Comparison of ENCODE assay signal across 6 cellular contexts in the genomic region with DNA sequence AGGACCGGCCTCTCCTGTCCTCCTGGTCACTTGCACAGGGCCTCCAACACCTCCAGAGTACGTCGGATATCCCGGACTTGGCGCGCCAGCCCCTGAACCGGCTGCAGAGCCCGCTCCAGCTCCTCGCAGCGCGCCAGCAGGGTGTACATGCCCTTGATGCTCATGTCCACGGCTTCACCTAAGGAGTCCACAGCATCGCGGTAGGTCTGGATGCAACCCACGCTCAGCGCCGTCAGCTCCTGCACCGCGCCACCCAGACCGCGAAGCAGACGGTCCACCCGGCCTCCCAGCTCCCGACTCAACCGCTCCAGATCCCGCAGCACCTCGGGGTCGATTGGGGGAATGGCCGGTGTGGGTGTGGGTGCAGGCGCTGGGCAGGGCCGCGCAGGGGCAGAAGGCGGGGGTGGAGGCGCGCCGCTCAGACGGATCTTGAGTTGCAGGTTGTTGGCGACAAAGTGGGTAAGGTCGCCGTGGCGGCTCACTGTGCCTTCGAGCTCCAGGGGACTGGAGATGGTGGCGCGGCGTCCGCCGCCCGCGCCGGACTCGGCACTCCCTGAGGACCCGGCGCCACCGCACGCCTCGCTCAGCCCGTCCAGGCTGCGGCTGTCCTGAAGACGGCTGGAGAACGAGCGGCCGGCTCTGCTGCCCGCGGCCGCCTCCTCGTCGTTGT. TPM values are rescaled to one million over a fixed set of nuclear protein-coding genes. Genes with fewer than 3 reads are reported as not detected.
A peak's percentile ranks its signal among the peaks of the same experiment; 100 is the strongest.
DNase-seq lines count a peak whose midpoint lies in the region; ATAC-seq and TF ChIP-seq lines count a peak whose summit lies in the region.

No MANE protein-coding gene starts in this region.

- TF ChIP-seq CTCF in CD14-positive monocyte (IDR thresholded peaks at IDR 0.05), result no peak
- no peak for TF ChIP-seq CTCF in RWPE2 (IDR thresholded peaks at IDR 0.05; ENCODE audit: poor library complexity, severe bottlenecking)
- no peak for TF ChIP-seq CTCF in heart left ventricle (IDR thresholded peaks at IDR 0.05)
- TF ChIP-seq CTCF in thyroid gland (IDR thresholded peaks at IDR 0.05), result no peak
- TF ChIP-seq CTCF in chondrocyte (IDR thresholded peaks at IDR 0.05), result no peak

- no peak for DNase-seq in CD14-positive monocyte (ENCODE audit: low spot score)
- no peak for DNase-seq in RWPE2 (ENCODE audit: low spot score)
- DNase-seq in heart left ventricle, result peak; percentile 33 to 73 (median 45)
- peak; percentile 36 to 46 for DNase-seq in thyroid gland
- DNase-seq in chondrocyte (ENCODE audit: low spot score), result no peak
- no peak for DNase-seq in NCI-H1048 (lab: John Stamatoyannopoulos, UW)

- peak overlapping the region in 6 of 7 donors; percentile 79 to 94 (median 92) for H3K27ac Mint-ChIP-seq in CD14-positive monocyte
- H3K27ac Mint-ChIP-seq in chondrocyte (ENCODE audit: unreplicated experiment), result no peak overlapping the region

- no peaks in the 10 kb centered on the region for H3K36me3 ChIP-seq in RWPE2 (ENCODE audit: low read depth)
- no peaks in the 10 kb centered on the region for H3K36me3 ChIP-seq in heart left ventricle
- no peaks in the 10 kb centered on the region for H3K36me3 ChIP-seq in thyroid gland

- peaks cover 9% of the 10 kb centered on the region for H3K4me1 ChIP-seq in RWPE2 (ENCODE audit: insufficient read depth, poor library complexity, severe bottlenecking)
- peaks cover 6 to 54% (median 35%) of the 10 kb centered on the region in 12 donors for H3K4me1 ChIP-seq in heart left ventricle
- peaks cover 20 to 41% of the 10 kb centered on the region in 2 donors for H3K4me1 ChIP-seq in thyroid gland

- ATAC-seq in RWPE2 (ENCODE audit: low read depth) (no peak), heart left ventricle (no peak)

- intact Hi-C loops in CD14-positive monocyte (cut with micrococcal nuclease), result loop anchor here (5.0 to 10.0 kb wide), 3 partner anchors 37 to 67 kb away; partner anchors contain the start of genes CTC1 (in 1 of the 2), HES7 (in 1 of the 2), PER1 (in 1 of the 2) and PFAS (in 1 of the 2)
- intact Hi-C loops in heart left ventricle (cut with DNase I), result loop anchor here in 4 of 10 donors (5.0 to 10.0 kb wide), 4 partner anchors 54 to 108 kb away; partner anchors contain the start of genes CTC1 (in 1 of the 4), HES7 (in 1 of the 4), PFAS (in 1 of the 4) and SLC25A35 (in 1 of the 4)
- intact Hi-C loops in thyroid gland (cut with DNase I), result loop anchor here (10.0 kb wide), 2 partner anchors 64 to 106 kb away; partner anchors contain the start of genes HES7 and SLC25A35

- H3K27me3 ChIP-seq in RWPE2 (ENCODE audit: insufficient read depth, poor library complexity, severe bottlenecking), result no peaks in the 10 kb centered on the region
- no peaks in the 10 kb centered on the region for H3K27me3 ChIP-seq in heart left ventricle
- H3K27me3 ChIP-seq in thyroid gland, result no peaks in the 10 kb centered on the region

- H3K4me3 Mint-ChIP-seq in CD14-positive monocyte (no peak overlapping the region), chondrocyte (ENCODE audit: unreplicated experiment) (no peak overlapping the region)

- H3K9me3 ChIP-seq in RWPE2 (ENCODE audit: severe bottlenecking) (no peaks in the 10 kb centered on the region), heart left ventricle (no peaks in the 10 kb centered on the region), thyroid gland (no peaks in the 10 kb centered on the region)

- H3K27ac ChIP-seq in RWPE2 (ENCODE audit: poor library complexity, severe bottlenecking) (peak overlapping the region; percentile 69), heart left ventricle (peak overlapping the region; percentile 87 to 99 (median 96)), thyroid gland (peak overlapping the region; percentile 96 to 99 (median 96))

- H3K4me1 Mint-ChIP-seq in CD14-positive monocyte (peaks cover 11% of the 10 kb centered on the region), chondrocyte (ENCODE audit: low read depth) (peaks cover 11% of the 10 kb centered on the region)

- H3K36me3 Mint-ChIP-seq in CD14-positive monocyte (no peaks in the 10 kb centered on the region), chondrocyte (ENCODE audit: low read depth) (no peaks in the 10 kb centered on the region)

- peaks cover 0 to 3% (median 0%) of the 10 kb centered on the region in 7 donors for H3K9me3 Mint-ChIP-seq in CD14-positive monocyte
- no peaks in the 10 kb centered on the region for H3K9me3 Mint-ChIP-seq in chondrocyte (ENCODE audit: low read depth)

- H3K27me3 Mint-ChIP-seq in CD14-positive monocyte (ENCODE audit: low read depth in 3 of 3), result peaks cover 0 to 5% (median 2%) of the 10 kb centered on the region in 3 donors
- no peaks in the 10 kb centered on the region for H3K27me3 Mint-ChIP-seq in chondrocyte (ENCODE audit: low read depth)

- TF ChIP-seq POLR2A in heart left ventricle (IDR thresholded peaks at IDR 0.05), result no peak
- no peak for TF ChIP-seq POLR2A in thyroid gland (IDR thresholded peaks at IDR 0.05)

- 1 to 9% (median 3%) methylated on average over 15 to 67 of the region's 67 CpGs for WGBS in heart left ventricle, 4 donors
- WGBS in thyroid gland, 2 donors, result 0 to 21% methylated on average over 4 to 7 of the region's 67 CpGs

- H3K4me3 ChIP-seq in RWPE2 (ENCODE audit: severe bottlenecking) (peak overlapping the region; percentile 55), heart left ventricle (peak overlapping the region; percentile 57 to 96 (median 82)), thyroid gland (replicated peaks in 1 of 3) (peak overlapping the region; percentile 42 to 95 (median 83))

RNA-seq across cellular contexts. Expression of gene BORCS6, which starts 0.8 kb away (rescaled TPM):
- polyA plus RNA-seq in CD14-positive monocyte (10 to 100 TPM; 13.9 to 14.1 TPM), heart left ventricle (10 to 100 TPM in 1 of 2 donors, 1 to 10 TPM in 1; 5.1 to 12.9 TPM)
- total RNA-seq in heart left ventricle (10 to 100 TPM in 3 of 9 donors, 1 to 10 TPM in 6; 6.1 to 13.5 (median 8.1) TPM), thyroid gland (10 to 100 TPM in 3 of 4 donors, 1 to 10 TPM in 1; 7.7 to 17.0 (median 15.5) TPM), chondrocyte (5.5 to 8.6 TPM (median 8.2 TPM) in 3 replicates)

RNA-seq across cellular contexts. Expression of gene TMEM107, which starts 13.0 kb away (rescaled TPM):
- polyA plus RNA-seq in CD14-positive monocyte (10 to 100 TPM; 31.4 to 37.4 TPM), heart left ventricle (1 to 10 TPM; 3.8 to 8.9 TPM)
- total RNA-seq in heart left ventricle (10 to 100 TPM in 3 of 9 donors, 1 to 10 TPM in 6; 5.3 to 16.4 (median 8.4) TPM), thyroid gland (10 to 100 TPM; 19.7 to 34.7 (median 32.2) TPM), chondrocyte (7.8 to 12.1 TPM (median 8.4 TPM) in 3 replicates)

RNA-seq across cellular contexts. Expression of gene AURKB, which starts 21.2 kb away (rescaled TPM):
- under 1 TPM; 0.38 to 0.79 TPM for polyA plus RNA-seq in CD14-positive monocyte
- 10 to 100 TPM in 1 of 9 donors, 1 to 10 TPM in 1, under 1 TPM in 3, not detected in 4; 0.23 to 10.3 (median 0.81) TPM for total RNA-seq in heart left ventricle
- polyA plus RNA-seq in heart left ventricle, result under 1 TPM in 1 of 2 donors, not detected in 1; 0.47 TPM
- 1 to 10 TPM in 1 of 4 donors, not detected in 3; 6.0 TPM for total RNA-seq in thyroid gland
- total RNA-seq in chondrocyte, result 8.6 to 14.1 TPM (median 8.9 TPM) in 3 replicates

RNA-seq across cellular contexts. Expression of gene VAMP2, which starts 26.4 kb away (rescaled TPM):
- polyA plus RNA-seq in CD14-positive monocyte (10 to 100 TPM; 10.2 to 14.5 TPM), heart left ventricle (10 to 100 TPM; 49.0 to 50.6 TPM)
- total RNA-seq in heart left ventricle (10 to 100 TPM; 21.5 to 67.2 (median 51.1) TPM), thyroid gland (10 to 100 TPM; 30.6 to 35.2 (median 33.4) TPM), chondrocyte (45.4 to 58.1 TPM (median 46.7 TPM) in 3 replicates)

RNA-seq across cellular contexts. Expression of gene PER1, which starts 37.0 kb away (rescaled TPM):
- polyA plus RNA-seq in CD14-positive monocyte (1 to 10 TPM; 5.6 to 9.6 TPM), heart left ventricle (100 to 1,000 TPM in 1 of 2 donors, 10 to 100 TPM in 1; 96.2 to 164 TPM)
- total RNA-seq in heart left ventricle (100 to 1,000 TPM in 3 of 9 donors, 10 to 100 TPM in 6; 40.2 to 132 (median 86.3) TPM), thyroid gland (100 to 1,000 TPM in 3 of 4 donors, 10 to 100 TPM in 1; 85.2 to 148 (median 137) TPM), chondrocyte (68.0 to 87.6 TPM (median 75.9 TPM) in 3 replicates)

Comparison
In these comparisons a context has a peak if more than half of its experiments do, and no peak if none do; other contexts are left out.
1. DNase-seq: peak in heart left ventricle (5 of 5) and thyroid gland (2 of 2); none in CD14-positive monocyte (single experiment), RWPE2 (single experiment), chondrocyte (single experiment) and NCI-H1048 (single experiment).
2. Peak in every context shown above with its lines, with median percentiles within 50 percentile points of each other: H3K27ac ChIP-seq and H3K4me3 ChIP-seq.